ENCODE assay signal across 8 cellular contexts in the genomic region with DNA sequence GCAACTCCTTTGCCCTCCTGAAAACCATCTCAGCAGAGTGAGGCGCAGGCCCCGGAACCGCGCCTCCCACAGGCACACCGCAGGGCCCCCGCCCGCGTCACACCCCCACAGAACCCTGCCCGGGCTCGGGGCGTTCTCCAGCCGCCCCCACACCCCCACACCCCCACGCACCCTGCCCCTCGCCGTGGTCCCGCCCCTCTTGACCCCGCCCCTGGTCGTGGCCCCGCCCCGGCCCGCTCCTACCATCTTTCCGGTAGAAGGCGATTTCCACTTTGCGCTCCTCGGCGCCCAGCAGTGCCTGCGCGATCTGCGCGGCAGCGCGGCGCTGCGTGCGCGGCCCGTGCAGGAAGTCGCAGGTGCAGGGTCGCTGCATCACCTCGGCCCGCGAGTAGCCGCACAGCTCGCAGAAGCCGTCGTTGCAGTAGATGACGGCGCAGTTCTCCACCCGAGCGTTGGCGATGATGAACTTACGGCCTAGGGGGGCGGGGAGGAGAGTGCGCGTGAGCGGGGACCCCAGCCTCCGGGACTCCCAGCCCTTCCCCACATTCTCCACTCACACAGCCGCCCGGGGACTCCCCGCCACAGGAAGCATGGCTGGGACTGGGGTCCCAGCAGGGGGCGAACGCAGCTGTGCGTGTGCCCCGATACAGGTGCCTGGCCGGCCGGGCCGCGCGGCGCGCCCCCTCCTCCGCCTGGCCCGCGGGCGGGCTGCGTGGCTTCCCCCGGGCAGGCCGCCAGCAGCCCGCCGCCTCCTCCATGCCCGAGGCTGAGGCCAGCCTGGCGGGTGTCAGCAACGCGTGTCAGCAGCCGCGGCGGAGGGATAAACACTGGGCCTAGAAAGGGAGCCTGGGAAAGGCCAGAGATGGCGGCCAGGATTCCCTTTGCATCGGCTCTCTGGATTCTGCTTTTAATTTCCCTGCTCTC. TPM values are rescaled to one million over a fixed set of nuclear protein-coding genes. Genes with fewer than 3 reads are reported as not detected.
DNase-seq lines count a peak whose midpoint lies in the region; ATAC-seq and TF ChIP-seq lines count a peak whose summit lies in the region.

No MANE protein-coding gene starts in this region.

- WGBS in suprapubic skin: under 1% methylated on average over 25 of the region's 89 CpGs

- H3K4me1 ChIP-seq in neuron (ENCODE audit: insufficient read depth, low read length) (peaks cover 51% of the 10 kb centered on the region), suprapubic skin (peaks cover 41% of the 10 kb centered on the region)

- no peaks in the 10 kb centered on the region for H3K36me3 ChIP-seq in neuron (ENCODE audit: insufficient read depth, low read length)
- no peaks in the 10 kb centered on the region for H3K36me3 ChIP-seq in suprapubic skin

- ATAC-seq in HG02798 (IDR thresholded peaks at IDR 0.05; ENCODE audit: poor library complexity, unreplicated experiment): peak; percentile 62
- ATAC-seq in esophagus mucosa: peak; percentile 52

- H3K27me3 ChIP-seq in neuron (ENCODE audit: insufficient read depth, low read length): no peaks in the 10 kb centered on the region
- H3K27me3 ChIP-seq in suprapubic skin: peaks cover 86% of the 10 kb centered on the region

- H2AFZ ChIP-seq in neuron (ENCODE audit: low read depth, low read length): no peak overlapping the region

- TF ChIP-seq POLR2A in GM15510 (IDR thresholded peaks at IDR 0.05; ENCODE audit: borderline replicate concordance, extremely low read depth, insufficient read length) (peak; percentile 56), suprapubic skin (IDR thresholded peaks at IDR 0.05) (no peak)

- peak; percentile 44 for DNase-seq in NCI-H460 (ENCODE audit: extremely low read depth, low read depth)
- peak; percentile 81 for DNase-seq in activated T-cell treated with anti-CD3 and anti-CD28 coated beads for 1 hour (ENCODE audit: low read depth)
- no peak for DNase-seq in suprapubic skin (ENCODE audit: low spot score in 2 of 2)
- DNase-seq in UCSD-AML1 (lab: John Stamatoyannopoulos, UW; ENCODE audit: unreplicated experiment): no peak

- TF ChIP-seq CTCF in suprapubic skin (IDR thresholded peaks at IDR 0.05): peak in 1 of 2 donors; percentile 11

- H3K9me3 ChIP-seq in neuron (ENCODE audit: low read length): no peaks in the 10 kb centered on the region
- H3K9me3 ChIP-seq in suprapubic skin: no peaks in the 10 kb centered on the region

- H3K4me3 ChIP-seq in neuron (ENCODE audit: low read length) (peak overlapping the region; percentile 39), suprapubic skin (peak overlapping the region; percentile 49)

- TF ChIP-seq EP300 in suprapubic skin (IDR thresholded peaks at IDR 0.05): no peak

- H3K27ac ChIP-seq in suprapubic skin: no peak overlapping the region

RNA-seq across cellular contexts. Expression of a gene that starts 3.4 kb away (rescaled TPM):
- total RNA-seq in NCI-H460 (2014; rRNA removed; shearing (Covaris generic)): 0.27 and 0.58 TPM in 2 replicates
- 0.68 TPM in 1 of 2 replicates, not detected in the other for polyA plus RNA-seq in NCI-H460 (2014; cell fraction: nucleus; rRNA removed)
- total RNA-seq in esophagus mucosa (0.20 TPM), suprapubic skin (under 1 TPM in 1 of 4 donors, not detected in 3; 0.70 TPM)

RNA-seq across cellular contexts. Expression of a gene that starts 16.1 kb away (rescaled TPM):
- total RNA-seq in NCI-H460 (2014; rRNA removed; shearing (Covaris generic)): 0.30 and 0.46 TPM in 2 replicates
- 0.07 and 1.8 TPM in 2 replicates for polyA plus RNA-seq in NCI-H460 (2014; cell fraction: nucleus; rRNA removed)
- total RNA-seq in esophagus mucosa (3.1 TPM), suprapubic skin (10 to 100 TPM in 1 of 4 donors, 1 to 10 TPM in 3; 2.6 to 10.9 (median 6.8) TPM)

RNA-seq across cellular contexts. Expression of a gene that starts 49.6 kb away (rescaled TPM):
- total RNA-seq in NCI-H460 (2014; rRNA removed; shearing (Covaris generic)): 0.25 TPM in 1 of 2 replicates, not detected in the other
- polyA plus RNA-seq in NCI-H460 (2014; cell fraction: nucleus; rRNA removed): 1.5 and 1.6 TPM in 2 replicates
- 16.7 TPM for total RNA-seq in esophagus mucosa
- total RNA-seq in suprapubic skin: 100 to 1,000 TPM in 2 of 4 donors, 10 to 100 TPM in 2; 27.0 to 195 (median 122) TPM

RNA-seq across cellular contexts. Expression of a gene that starts 53.5 kb away (rescaled TPM):
- total RNA-seq in NCI-H460 (2014; rRNA removed; shearing (Covaris generic)): 26.8 and 32.7 TPM in 2 replicates
- polyA plus RNA-seq in NCI-H460 (2014; cell fraction: nucleus; rRNA removed): 83.2 and 89.5 TPM in 2 replicates
- total RNA-seq in esophagus mucosa: 25.1 TPM
- total RNA-seq in suprapubic skin: 10 to 100 TPM; 29.5 to 42.3 (median 31.9) TPM

Comparison
In these comparisons a context has a peak if more than half of its experiments do, and no peak if none do; other contexts are left out.
1. DNase-seq: peak in NCI-H460 (single experiment) and activated T-cell treated with anti-CD3 and anti-CD28 coated beads for 1 hour (single experiment); none in suprapubic skin (0 of 2) and UCSD-AML1 (single experiment).
2. RNA of a gene that starts 49.6 kb away (total RNA-seq): 27.0 to 195 TPM in suprapubic skin and 16.7 TPM in esophagus mucosa (single experiment); 0.25 TPM in NCI-H460; every median in the first group is over 10 times any median in the second.